17 cellular contexts compared by ENCODE assay signal in genomic region chr22:36463783-36464184, GRCh38. TPM values are rescaled to one million over a fixed set of nuclear protein-coding genes. Genes with fewer than 3 reads are reported as not detected.
DNase-seq lines count a peak whose midpoint lies in the region; ATAC-seq and TF ChIP-seq lines count a peak whose summit lies in the region.
"Had no signal": no experiment of that assay in that cellular context is flagged by ENCODE, and none has a peak within 500 bp of the region (broad histone marks: within the 10 kb centered on the region; RNA-seq: fewer than 3 reads in every experiment).

No MANE protein-coding gene starts in this region.

- H3K9me3 ChIP-seq in psoas muscle (no peaks in the 10 kb centered on the region), vagina (no peaks in the 10 kb centered on the region)

- ATAC-seq in Right ventricle myocardium superior (ENCODE audit: poor library complexity) = no peak
- ATAC-seq in Right ventricle myocardium inferior = no peak
- ATAC-seq in left ventricle myocardium superior = peak; percentile 0
- no peak for ATAC-seq in psoas muscle
- no peak for ATAC-seq in GM18858 (IDR thresholded peaks at IDR 0.05; ENCODE audit: unreplicated experiment)

- DNase-seq in Right ventricle myocardium superior (peak; percentile 77), Right ventricle myocardium inferior (ENCODE audit: missing footprints) (no peak), left ventricle myocardium superior (peak; percentile 62), psoas muscle (peak; percentile 52 to 76), vagina (ENCODE audit: extremely low spot score in 2 of 2) (no peak), NCI-H510A (lab: John Stamatoyannopoulos, UW) (no peak), DMS153 treated with DMSO at 0.1 percent for 48 hours (lab: John Stamatoyannopoulos, UW; ENCODE audit: unreplicated experiment) (no peak)
- DNase-seq: 8988T; activated CD4-positive, alpha-beta T cell treated with anti-CD3 and anti-CD28 coated beads, Interleukin-2, amount 10 ng/mL, durations not matched to agents 7 days and 5 days; activated T-cell treated with anti-CD3 and anti-CD28 coated beads, Interleukin-2, amount 50 U/mL, for 24 hours; CD4-positive, alpha-beta memory T cell; cortex of kidney; EL; NCI-H187; NCI-H748 treated with DMSO at 0.1 percent for 48 hours; T-helper 9 cell had no signal

- peaks cover 81% of the 10 kb centered on the region for H3K4me1 ChIP-seq in psoas muscle
- H3K4me1 ChIP-seq in vagina = peaks cover 44% of the 10 kb centered on the region

- WGBS in psoas muscle, 3 donors = 36 to 55% (median 39%) methylated on average over 17 of the region's 17 CpGs

- H3K4me3 ChIP-seq in psoas muscle = no peak overlapping the region
- H3K4me3 ChIP-seq in vagina = no peak overlapping the region

- H3K27ac ChIP-seq in psoas muscle (peak overlapping the region; percentile 97), vagina (peak overlapping the region; percentile 85)

- TF ChIP-seq CTCF in psoas muscle (IDR thresholded peaks at IDR 0.05) (no peak), vagina (IDR thresholded peaks at IDR 0.05) (no peak)

- H3K36me3 ChIP-seq in psoas muscle (ENCODE audit: insufficient read depth in 1 of 2, low read depth in 1 of 2) (no peaks in the 10 kb centered on the region), vagina (no peaks in the 10 kb centered on the region)

- intact Hi-C loops in Right ventricle myocardium superior (cut with DNase I) (no loop called here), Right ventricle myocardium inferior (cut with DNase I) (no loop called here), left ventricle myocardium superior (cut with micrococcal nuclease) (no loop called here), psoas muscle (cut with DNase I) (loop anchor here (2.0 to 5.0 kb wide), 2 partner anchors 76 to 77 kb away; partner anchors contain the start of gene MYH9 (in 2 of the 2)), vagina (cut with DNase I) (no loop called here)

- no peak for TF ChIP-seq POLR2A in vagina (IDR thresholded peaks at IDR 0.05)

- H3K27me3 ChIP-seq in psoas muscle (ENCODE audit: insufficient read depth in 3 of 3, low read length in 2 of 3) (no peaks in the 10 kb centered on the region), vagina (no peaks in the 10 kb centered on the region)

RNA-seq across cellular contexts. Expression of gene TXN2, which starts 17.7 kb away (rescaled TPM):
- total RNA-seq in Right ventricle myocardium superior (123 TPM), Right ventricle myocardium inferior (127 TPM), left ventricle myocardium superior (131 TPM), psoas muscle (100 to 1,000 TPM in 3 of 4 donors, 10 to 100 TPM in 1; 83.9 to 146 (median 112) TPM), vagina (46.9 TPM)
- polyA plus RNA-seq in psoas muscle = 100 to 1,000 TPM; 109 to 155 (median 115) TPM

RNA-seq across cellular contexts. Expression of gene FOXRED2, which starts 43.1 kb away (rescaled TPM):
- total RNA-seq in Right ventricle myocardium superior = 10.3 TPM
- total RNA-seq in Right ventricle myocardium inferior = 11.3 TPM
- total RNA-seq in left ventricle myocardium superior = 13.5 TPM
- total RNA-seq in psoas muscle = 10 to 100 TPM in 1 of 4 donors, 1 to 10 TPM in 3; 6.4 to 10.2 (median 7.9) TPM
- 1 to 10 TPM; 3.3 to 9.0 (median 5.0) TPM for polyA plus RNA-seq in psoas muscle
- total RNA-seq in vagina = 3.7 TPM

Comparison
In these comparisons a context has a peak if more than half of its experiments do, and no peak if none do; other contexts are left out.
1. DNase-seq: peak in Right ventricle myocardium superior (single experiment), left ventricle myocardium superior (single experiment) and psoas muscle (2 of 2); none in Right ventricle myocardium inferior (single experiment), vagina (0 of 2), NCI-H510A (single experiment) and DMS153 treated with DMSO at 0.1 percent for 48 hours (single experiment).
2. intact Hi-C loops: an anchor here in psoas muscle (2.0 to 5.0 kb wide); none called in Right ventricle myocardium superior, Right ventricle myocardium inferior, left ventricle myocardium superior and vagina.